In genomic region chr16:51359141-51359960, GRCh38 we compare ENCODE assay signal across 10 cellular contexts.
DNase-seq lines count a peak whose midpoint lies in the region; ATAC-seq and TF ChIP-seq lines count a peak whose summit lies in the region.
"Had no signal": no experiment of that assay in that cellular context is flagged by ENCODE, and none has a peak within 500 bp of the region (broad histone marks: within the 10 kb centered on the region; RNA-seq: fewer than 3 reads in every experiment).

No MANE protein-coding gene starts in this region.

- H3F3A ChIP-seq in MM.1S (ENCODE audit: insufficient read depth, low read length) = no peaks in the 10 kb centered on the region

- TF ChIP-seq CTCF in fibroblast of the aortic adventitia (IDR thresholded peaks at IDR 0.05; ENCODE audit: insufficient read depth, low read length) (no peak), type B pancreatic cell (conservative IDR thresholded peaks at IDR 0.05) (no peak), MM.1S (IDR thresholded peaks at IDR 0.05; ENCODE audit: low read length) (no peak)

- H3K27ac ChIP-seq in MM.1S (ENCODE audit: low read length) = no peak overlapping the region

- H3K9ac ChIP-seq in MM.1S (ENCODE audit: low read length) = no peak overlapping the region

- no peaks in the 10 kb centered on the region for H3K79me2 ChIP-seq in MM.1S (ENCODE audit: low read length)

- H3K9me3 Mint-ChIP-seq in type B pancreatic cell = no peaks in the 10 kb centered on the region

- no peaks in the 10 kb centered on the region for H3K36me3 Mint-ChIP-seq in type B pancreatic cell

- peak overlapping the region; percentile 72 for H3K27ac Mint-ChIP-seq in type B pancreatic cell
- H3K27ac Mint-ChIP-seq: T-helper 2 cell treated with Interferon-gamma antibody and Interleukin-4, amounts not matched to agents 5 μg/mL and 100 μg/mL, for 36 hours had no signal

- H3K4me3 ChIP-seq in fibroblast of the aortic adventitia (ENCODE audit: low read depth, low read length) (no peak overlapping the region), MM.1S (ENCODE audit: low read length) (no peak overlapping the region)

- no peaks in the 10 kb centered on the region for H3K9me3 ChIP-seq in MM.1S (replicated peaks; ENCODE audit: insufficient read depth, low read length)

- H3K4me3 Mint-ChIP-seq in type B pancreatic cell = no peak overlapping the region
- H3K4me3 Mint-ChIP-seq: T-helper 2 cell treated with Interferon-gamma antibody and Interleukin-4, amounts not matched to agents 5 μg/mL and 100 μg/mL, for 36 hours had no signal

- DNase-seq in NCI-H2029 (lab: John Stamatoyannopoulos, UW) = peak; percentile 10
- no peak for DNase-seq in NCI-H2029 treated with DMSO at 0.1 percent for 48 hours (lab: John Stamatoyannopoulos, UW)
- peak; percentile 37 for DNase-seq in fibroblast of the aortic adventitia (ENCODE audit: low read depth)
- DNase-seq in midbrain (lab: John Stamatoyannopoulos, UW) = peak; percentile 78
- no peak for DNase-seq in type B pancreatic cell (ENCODE audit: extremely low spot score, unreplicated experiment)
- no peak for DNase-seq in MM.1S
- no peak for DNase-seq in NCI-H345 treated with DMSO at 0.1 percent for 48 hours (lab: John Stamatoyannopoulos, UW; ENCODE audit: unreplicated experiment)
- DNase-seq: activated CD8-positive, alpha-beta memory T cell treated with anti-CD3 and anti-CD28 coated beads, Interleukin-2, amount 50 U/mL, for 4 hours had no signal

- no peak overlapping the region for H2AFZ ChIP-seq in MM.1S (ENCODE audit: low read length)

- H4K20me1 ChIP-seq in MM.1S (ENCODE audit: insufficient read depth, low read length) = no peaks in the 10 kb centered on the region

- ATAC-seq in GM21360 (IDR thresholded peaks at IDR 0.05; ENCODE audit: unreplicated experiment) = no peak

- no peaks in the 10 kb centered on the region for H3K27me3 ChIP-seq in MM.1S (replicated peaks; ENCODE audit: insufficient read depth, low read length)

- H3K36me3 ChIP-seq in MM.1S (replicated peaks; ENCODE audit: insufficient read depth, low read length) = no peaks in the 10 kb centered on the region

- H3K4me1 ChIP-seq in MM.1S (ENCODE audit: low read length) = no peaks in the 10 kb centered on the region

- H3K4me2 ChIP-seq in MM.1S (ENCODE audit: low read depth, low read length) = no peak overlapping the region

- H3K4me1 Mint-ChIP-seq in type B pancreatic cell (ENCODE audit: unreplicated experiment) = peaks cover 26% of the 10 kb centered on the region

- H3K9me2 ChIP-seq in MM.1S (replicated peaks; ENCODE audit: insufficient read depth, low read length) = no peaks in the 10 kb centered on the region

- H3K27me3 Mint-ChIP-seq in type B pancreatic cell = no peaks in the 10 kb centered on the region

Comparison
In these comparisons a context has a peak if more than half of its experiments do, and no peak if none do; other contexts are left out.
1. DNase-seq: peak in NCI-H2029 (single experiment), fibroblast of the aortic adventitia (single experiment) and midbrain (single experiment); none in NCI-H2029 treated with DMSO at 0.1 percent for 48 hours (single experiment), type B pancreatic cell (single experiment), MM.1S (single experiment) and NCI-H345 treated with DMSO at 0.1 percent for 48 hours (single experiment).